In the genomic region with DNA sequence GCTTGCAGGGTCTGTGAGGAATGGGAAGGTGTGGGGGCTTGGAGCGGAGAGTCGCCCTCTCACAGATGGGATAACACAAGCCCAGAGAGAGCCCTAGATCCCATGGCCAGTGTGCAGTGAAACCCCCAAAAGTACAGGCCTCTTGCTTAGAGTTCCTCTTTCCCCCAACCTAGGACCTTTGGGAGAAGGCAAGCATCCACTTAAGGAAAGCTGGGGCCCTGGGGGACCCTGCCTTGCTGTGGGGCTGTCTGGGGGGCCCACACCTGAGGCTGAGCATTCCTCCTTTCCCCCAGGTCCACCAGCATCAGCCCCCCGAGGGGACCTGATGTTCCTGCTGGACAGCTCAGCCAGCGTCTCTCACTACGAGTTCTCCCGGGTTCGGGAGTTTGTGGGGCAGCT, we compare ENCODE assay signal across 12 cellular contexts. TPM values are rescaled to one million over a fixed set of nuclear protein-coding genes. Genes with fewer than 3 reads are reported as not detected.
DNase-seq lines count a peak whose midpoint lies in the region; ATAC-seq and TF ChIP-seq lines count a peak whose summit lies in the region.
"Had no signal": no experiment of that assay in that cellular context is flagged by ENCODE, and none has a peak within 500 bp of the region (broad histone marks: within the 10 kb centered on the region; RNA-seq: fewer than 3 reads in every experiment).

No MANE protein-coding gene starts in this region.

- peak overlapping the region; percentile 99 for H3K27ac ChIP-seq in VCaP
- H3K27ac ChIP-seq in ascending aorta = no peak overlapping the region

- ATAC-seq in HG03135 (IDR thresholded peaks at IDR 0.05; ENCODE audit: unreplicated experiment) = no peak
- ATAC-seq in HG02610 (IDR thresholded peaks at IDR 0.05; ENCODE audit: unreplicated experiment) = no peak

- peaks cover 1% of the 10 kb centered on the region for H3K36me3 Mint-ChIP-seq in progenitor cell of endocrine pancreas (ENCODE audit: insufficient read depth)
- no peaks in the 10 kb centered on the region for H3K36me3 Mint-ChIP-seq in HFFc6 (ENCODE audit: low read depth)

- H3K9me3 Mint-ChIP-seq in progenitor cell of endocrine pancreas (ENCODE audit: low read depth) (no peaks in the 10 kb centered on the region), HFFc6 (no peaks in the 10 kb centered on the region)

- H3K4me3 ChIP-seq in ascending aorta = peak overlapping the region in 1 of 2 donors; percentile 53

- H3K4me1 ChIP-seq in ascending aorta = peaks cover 12 to 23% of the 10 kb centered on the region in 2 donors

- DNase-seq in GM10248 (ENCODE audit: extremely low spot score) (peak; percentile 36), hepatic stellate cell (ENCODE audit: low spot score) (peak; percentile 16), progenitor cell of endocrine pancreas (ENCODE audit: low spot score, unreplicated experiment) (no peak), ascending aorta (ENCODE audit: low spot score in 2 of 2) (no peak), HFFc6 (no peak)
- DNase-seq: activated gamma-delta T cell, EL, NCI-H1930, SW 1271 had no signal

- no peaks in the 10 kb centered on the region for H3K36me3 ChIP-seq in ascending aorta

- POLR2A ChIA-PET in GM10248 (lab: Yijun Ruan, JAX) = no interaction called here

- H3K27me3 ChIP-seq in ascending aorta = peaks cover 3% of the 10 kb centered on the region

- H3K4me3 Mint-ChIP-seq in progenitor cell of endocrine pancreas (ENCODE audit: low read depth) (peak overlapping the region; percentile 73), HFFc6 (no peak overlapping the region)

- peaks cover 21% of the 10 kb centered on the region for H3K4me1 Mint-ChIP-seq in progenitor cell of endocrine pancreas (ENCODE audit: low read depth)
- H3K4me1 Mint-ChIP-seq in HFFc6 (ENCODE audit: low read depth) = no peaks in the 10 kb centered on the region

- H3K27me3 Mint-ChIP-seq in progenitor cell of endocrine pancreas = no peaks in the 10 kb centered on the region
- peaks cover 4% of the 10 kb centered on the region; the same call in 1 of the 2 replicates for H3K27me3 Mint-ChIP-seq in HFFc6 (ENCODE audit: insufficient read depth)

- TF ChIP-seq CTCF in GM10248 (IDR thresholded peaks at IDR 0.05; ENCODE audit: control extremely low read depth, extremely low read depth, low read depth, missing control alignments) = no peak
- no peak for TF ChIP-seq CTCF in VCaP (conservative IDR thresholded peaks at IDR 0.05)
- no peak for TF ChIP-seq CTCF in progenitor cell of endocrine pancreas (IDR thresholded peaks at IDR 0.05; ENCODE audit: unreplicated experiment)
- no peak for TF ChIP-seq CTCF in ascending aorta (IDR thresholded peaks at IDR 0.05)
- TF ChIP-seq CTCF in HFFc6 (IDR thresholded peaks at IDR 0.05) = no peak

- CTCF ChIA-PET in GM10248 (lab: Yijun Ruan, JAX) = interaction anchor here (0.8 to 1.4 kb wide), 4 partner anchors 10 to 180 kb away, joined by 3 to 5 read pairs (median 4); no protein-coding TSS in a partner anchor

- intact Hi-C loops in ascending aorta (cut with DNase I) = no loop called here

- H3K9me3 ChIP-seq in ascending aorta = no peaks in the 10 kb centered on the region

- H3K27ac Mint-ChIP-seq in progenitor cell of endocrine pancreas = no peak overlapping the region
- H3K27ac Mint-ChIP-seq in HFFc6 = no peak overlapping the region

RNA-seq across cellular contexts. Expression of gene VWA1, which starts 1.1 kb away (rescaled TPM):
- 29.7 and 36.8 TPM in 2 replicates for total RNA-seq in progenitor cell of endocrine pancreas
- 79.0 TPM for total RNA-seq in ascending aorta
- total RNA-seq in HFFc6 (2021; fragmentation: NEBNext Ultra II Directional; extraction: Animal tissue kit (Norgen Biotek cat#: 25700)) = under 1 TPM in 5 of 6 experiments, not detected in 1; 0.12 to 0.33 (median 0.24) TPM

RNA-seq across cellular contexts. Expression of gene ATAD3C, which starts 12.9 kb away (rescaled TPM):
- 1.6 and 1.9 TPM in 2 replicates for total RNA-seq in progenitor cell of endocrine pancreas
- not detected for total RNA-seq in ascending aorta
- total RNA-seq in HFFc6 (2021; fragmentation: NEBNext Ultra II Directional; extraction: Animal tissue kit (Norgen Biotek cat#: 25700)) = under 1 TPM in 1 of 6 experiments, not detected in 5; 0.09 TPM

RNA-seq across cellular contexts. Expression of gene ANKRD65, which starts 15.6 kb away (rescaled TPM):
- 15.1 and 18.1 TPM in 2 replicates for total RNA-seq in progenitor cell of endocrine pancreas
- 12.5 TPM for total RNA-seq in ascending aorta
- under 1 TPM in 2 of 6 experiments, not detected in 4; 0.14 TPM for total RNA-seq in HFFc6 (2021; fragmentation: NEBNext Ultra II Directional; extraction: Animal tissue kit (Norgen Biotek cat#: 25700))

RNA-seq across cellular contexts. Expression of gene MRPL20, which starts 29.5 kb away (rescaled TPM):
- total RNA-seq in progenitor cell of endocrine pancreas (104 and 109 TPM in 2 replicates), ascending aorta (63.4 TPM)
- total RNA-seq in HFFc6 (2021; fragmentation: NEBNext Ultra II Directional; extraction: Animal tissue kit (Norgen Biotek cat#: 25700)) = 100 to 1,000 TPM; 131 to 154 (median 141) TPM

RNA-seq across cellular contexts. Expression of gene ATAD3B, which starts 34.9 kb away (rescaled TPM):
- total RNA-seq in progenitor cell of endocrine pancreas (36.7 and 42.0 TPM in 2 replicates), ascending aorta (14.2 TPM)
- total RNA-seq in HFFc6 (2021; fragmentation: NEBNext Ultra II Directional; extraction: Animal tissue kit (Norgen Biotek cat#: 25700)) = 10 to 100 TPM; 21.0 to 24.8 (median 23.0) TPM

Comparison
In these comparisons a context has a peak if more than half of its experiments do, and no peak if none do; other contexts are left out.
1. DNase-seq: peak in GM10248 (single experiment) and hepatic stellate cell (single experiment); none in progenitor cell of endocrine pancreas (single experiment), ascending aorta (0 of 2) and HFFc6 (single experiment).
2. RNA of gene VWA1, which starts 1.1 kb away (total RNA-seq): 79.0 TPM in ascending aorta (single experiment) and 29.7 to 36.8 TPM in progenitor cell of endocrine pancreas; 0.12 to 0.33 TPM in HFFc6; every median in the first group is over 10 times any median in the second.
3. RNA of gene ANKRD65, which starts 15.6 kb away (total RNA-seq): 15.1 to 18.1 TPM in progenitor cell of endocrine pancreas and 12.5 TPM in ascending aorta (single experiment); 0.14 TPM in HFFc6; every median in the first group is over 10 times any median in the second.